ENCODE assay signal across 8 cellular contexts in genomic region chr7:116953372-116953726, GRCh38. TPM values are rescaled to one million over a fixed set of nuclear protein-coding genes. Genes with fewer than 3 reads are reported as not detected.
DNase-seq lines count a peak whose midpoint lies in the region; ATAC-seq and TF ChIP-seq lines count a peak whose summit lies in the region.

ST7 (plus strand) TSS chr7:116953501; CDS start chr7:116953541, 40 bp downstream.

- H3K4me1 ChIP-seq in adrenal gland (replicated peaks in 1 of 2) (peaks cover 4 to 28% of the 10 kb centered on the region in 2 donors), psoas muscle (peaks cover 27% of the 10 kb centered on the region), upper lobe of right lung (peaks cover 29% of the 10 kb centered on the region)

- peak in 1 of 2 donors; percentile 74 for TF ChIP-seq POLR2A in adrenal gland (IDR thresholded peaks at IDR 0.05)

- ATAC-seq in GM21723 (IDR thresholded peaks at IDR 0.05; ENCODE audit: unreplicated experiment): peak; percentile 36
- peak; percentile 34 for ATAC-seq in left ventricle myocardium superior
- ATAC-seq in psoas muscle: peak; percentile 84 to 89 (median 84)
- peak; percentile 57 for ATAC-seq in upper lobe of right lung

- H3K4me3 ChIP-seq in adrenal gland (peak within 1 kb of the TSS; percentile 72 to 99 (median 85)), psoas muscle (peak within 1 kb of the TSS; percentile 95), upper lobe of right lung (peak within 1 kb of the TSS; percentile 81)

- intact Hi-C loops in adrenal gland (cut with DNase I) (no loop called here), left ventricle myocardium superior (cut with micrococcal nuclease) (no loop called here), psoas muscle (cut with DNase I) (no loop called here), upper lobe of right lung (cut with DNase I) (no loop called here)

- H3K9me3 ChIP-seq in adrenal gland (replicated peaks in 1 of 3) (no peaks in the 10 kb centered on the region), psoas muscle (no peaks in the 10 kb centered on the region), upper lobe of right lung (no peaks in the 10 kb centered on the region)

- WGBS in adrenal gland, 4 donors: 0% methylated on average over 34 to 44 of the region's 44 CpGs; no CpG with 5 or more reads in 1 of the 4 donors
- 0% methylated on average over 43 to 44 of the region's 44 CpGs for WGBS in psoas muscle, 3 donors

- H3K27ac ChIP-seq in adrenal gland (peak within 1 kb of the TSS; percentile 84 to 100 (median 99)), psoas muscle (peak within 1 kb of the TSS; percentile 100), upper lobe of right lung (peak within 1 kb of the TSS; percentile 97)

- TF ChIP-seq CTCF in adrenal gland (IDR thresholded peaks at IDR 0.05) (no peak), psoas muscle (IDR thresholded peaks at IDR 0.05) (no peak), upper lobe of right lung (IDR thresholded peaks at IDR 0.05) (no peak)

- H3K27me3 ChIP-seq in adrenal gland (no peaks in the 10 kb centered on the region), psoas muscle (ENCODE audit: insufficient read depth in 3 of 3, low read length in 2 of 3) (no peaks in the 10 kb centered on the region), upper lobe of right lung (no peaks in the 10 kb centered on the region)

- no peaks in the 10 kb centered on the region for H3K36me3 ChIP-seq in adrenal gland (replicated peaks in 1 of 2)
- no peaks in the 10 kb centered on the region for H3K36me3 ChIP-seq in psoas muscle (ENCODE audit: insufficient read depth in 1 of 2, low read depth in 1 of 2)
- H3K36me3 ChIP-seq in upper lobe of right lung: no peaks in the 10 kb centered on the region

- DNase-seq in Daoy (ENCODE audit: low read depth) (peak; percentile 90), LHCN-M2 (ENCODE audit: low read depth) (peak; percentile 75), T follicular helper cell (ENCODE audit: low read depth) (peak; percentile 30), adrenal gland (peak in 6 of 7 donors; percentile 64 to 83 (median 75)), left ventricle myocardium superior (no peak), psoas muscle (peak; percentile 70 to 86), upper lobe of right lung (no peak)

RNA-seq across cellular contexts. Expression of gene ST7, which starts in this region (rescaled TPM):
- 18.6 and 26.5 TPM in 2 replicates for total RNA-seq in Daoy (2014; rRNA removed; shearing (Covaris generic))
- total RNA-seq in LHCN-M2 (2014; rRNA removed) (20.8 and 23.0 TPM in 2 replicates), adrenal gland (10 to 100 TPM; 30.0 to 69.9 (median 36.7) TPM), left ventricle myocardium superior (31.4 TPM), psoas muscle (10 to 100 TPM in 2 of 4 donors, 1 to 10 TPM in 2; 6.3 to 12.5 (median 8.8) TPM), upper lobe of right lung (48.6 TPM)
- polyA plus RNA-seq in LHCN-M2 (2012): 11.3 TPM
- polyA plus RNA-seq in adrenal gland (10 to 100 TPM; 15.7 to 58.6 (median 19.5) TPM), psoas muscle (10 to 100 TPM in 1 of 3 donors, 1 to 10 TPM in 2; 6.0 to 12.3 (median 6.7) TPM)

Comparison
In these comparisons a context has a peak if more than half of its experiments do, and no peak if none do; other contexts are left out.
1. DNase-seq: peak in Daoy (single experiment), LHCN-M2 (single experiment), T follicular helper cell (single experiment), adrenal gland (6 of 7) and psoas muscle (2 of 2); none in left ventricle myocardium superior (single experiment) and upper lobe of right lung (single experiment).
2. ATAC-seq: peak in every context shown above with its lines; median percentile 84 in psoas muscle; 57 in upper lobe of right lung; 36 in GM21723; 34 in left ventricle myocardium superior.
3. Peak in every context shown above with its lines, with median percentiles within 50 percentile points of each other: H3K27ac ChIP-seq and H3K4me3 ChIP-seq.